In the genomic region with DNA sequence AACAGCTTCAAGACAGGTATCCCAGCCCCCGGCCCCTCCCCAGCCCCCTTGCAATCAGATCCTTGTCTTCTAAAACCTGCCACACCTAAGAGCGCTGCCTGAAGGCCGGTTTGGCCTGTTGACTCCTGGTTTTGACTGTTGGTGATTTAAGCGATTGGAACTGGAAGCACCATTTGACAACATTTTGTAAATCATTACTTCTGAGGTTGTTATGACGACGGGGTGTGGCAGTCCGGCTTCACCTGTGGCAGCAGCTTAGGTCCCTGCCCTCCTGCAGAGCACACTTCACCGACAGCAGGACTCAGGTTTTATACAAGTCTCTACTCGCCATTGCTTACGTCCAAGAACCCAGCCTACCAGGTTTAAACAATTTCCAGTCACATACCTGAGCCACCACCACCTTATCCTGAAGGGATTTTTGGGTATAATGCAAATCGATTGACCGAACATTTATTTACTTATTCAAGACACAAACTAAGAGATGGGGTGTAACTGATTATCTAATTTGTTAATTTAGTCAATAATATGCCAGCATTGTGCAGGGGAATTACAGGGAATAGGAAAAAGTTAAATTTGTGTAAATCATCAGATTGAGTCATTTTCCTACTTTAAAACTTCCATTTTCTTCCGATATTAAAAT, we compare ENCODE assay signal across 8 cellular contexts. TPM values are rescaled to one million over a fixed set of nuclear protein-coding genes. Genes with fewer than 3 reads are reported as not detected.
A peak's percentile ranks its signal among the peaks of the same experiment; 100 is the strongest.
DNase-seq lines count a peak whose midpoint lies in the region; ATAC-seq and TF ChIP-seq lines count a peak whose summit lies in the region.

No MANE protein-coding gene starts in this region.

- intact Hi-C loops in Caco-2 (cut with micrococcal nuclease; ENCODE audit: unreplicated experiment) (loop anchor here (1.0 to 10.0 kb wide), 2 partner anchors 57 to 199 kb away; no protein-coding TSS in a partner anchor), dorsolateral prefrontal cortex (cut with DNase I) (loop anchor here (5.0 to 10.0 kb wide), 5 partner anchors 61 to 219 kb away; a partner anchor contains a TSS)

- TF ChIP-seq CTCF in Caco-2 (IDR thresholded peaks at IDR 0.05; ENCODE audit: insufficient read depth in 1 of 2, low read depth in 1 of 2, low read length in 1 of 2, severe bottlenecking in 1 of 2, unreplicated experiment in 1 of 2) (no peak), dorsolateral prefrontal cortex (IDR thresholded peaks at IDR 0.05 in 54 of 56, conservative IDR thresholded peaks at IDR 0.05 in 2 of 56; ENCODE audit: low read depth in 1 of 56, partially characterized antibody in 56 of 56) (no peak), neural crest cell (conservative IDR thresholded peaks at IDR 0.05) (no peak)

- no peaks in the 10 kb centered on the region for H3K9me3 ChIP-seq in Caco-2

- H3K27me3 Mint-ChIP-seq in Caco-2 (ENCODE audit: insufficient read depth, unreplicated experiment): no peaks in the 10 kb centered on the region
- peaks cover 39% of the 10 kb centered on the region for H3K27me3 Mint-ChIP-seq in neural crest cell (ENCODE audit: low read depth)

- no peaks in the 10 kb centered on the region for H3K36me3 ChIP-seq in Caco-2 (ENCODE audit: control insufficient read depth, insufficient read depth, low read length)

- peak; percentile 80 to 85 for DNase-seq in Caco-2
- peak; percentile 47 for DNase-seq in NCI-H146 treated with DMSO at 0.1 percent for 48 hours (lab: John Stamatoyannopoulos, UW; ENCODE audit: unreplicated experiment)
- DNase-seq in dorsolateral prefrontal cortex: no peak
- DNase-seq in neural crest cell (ENCODE audit: low read depth, low spot score): no peak
- DNase-seq in central memory CD4-positive, alpha-beta T cell: no peak
- DNase-seq in NCI-H1092 (lab: John Stamatoyannopoulos, UW): no peak

- H3K9me3 Mint-ChIP-seq in Caco-2 (ENCODE audit: unreplicated experiment) (no peaks in the 10 kb centered on the region), neural crest cell (peaks cover 2% of the 10 kb centered on the region)

- POLR2A ChIA-PET in Caco-2 (lab: Charles Lee): no interaction called here

- no peaks in the 10 kb centered on the region; the same call in 1 of the 2 replicates for H3K4me1 ChIP-seq in Caco-2

- H3K27me3 ChIP-seq in Caco-2 (replicated peaks; ENCODE audit: control insufficient read depth, insufficient read depth, low read length): no peaks in the 10 kb centered on the region
- peaks cover 0 to 9% (median 0%) of the 10 kb centered on the region in 45 donors for H3K27me3 ChIP-seq in dorsolateral prefrontal cortex

- H3K4me1 Mint-ChIP-seq in Caco-2 (ENCODE audit: low read depth, unreplicated experiment) (peaks cover 21% of the 10 kb centered on the region), neural crest cell (peaks cover 33% of the 10 kb centered on the region)

- peak overlapping the region in 53 of 59 donors; percentile 9 to 99 (median 91) for H3K27ac ChIP-seq in dorsolateral prefrontal cortex

- H3K4me3 Mint-ChIP-seq in Caco-2 (ENCODE audit: unreplicated experiment): peak overlapping the region; percentile 89
- peak overlapping the region; percentile 96 for H3K4me3 Mint-ChIP-seq in neural crest cell

- H3K4me3 ChIP-seq in Caco-2 (ENCODE audit: low read depth, low read length): peak overlapping the region; percentile 84
- peak overlapping the region; percentile 65 to 98 (median 86) for H3K4me3 ChIP-seq in dorsolateral prefrontal cortex

- H3K36me3 Mint-ChIP-seq in Caco-2 (ENCODE audit: insufficient read depth, unreplicated experiment) (peaks cover 7% of the 10 kb centered on the region), neural crest cell (ENCODE audit: low read depth) (no peaks in the 10 kb centered on the region)

- TSS peak; percentile 94 for BruUV-seq in Caco-2 (replicated peaks; lab: Mats Ljungman, UMichigan)

- CTCF ChIA-PET in Caco-2 (lab: Charles Lee): no interaction called here

- H3K27ac Mint-ChIP-seq in Caco-2 (ENCODE audit: unreplicated experiment) (peak overlapping the region; percentile 93), neural crest cell (ENCODE audit: unreplicated experiment) (peak overlapping the region; percentile 52)

- no peak for ATAC-seq in HG03159 (IDR thresholded peaks at IDR 0.05; ENCODE audit: unreplicated experiment)
- ATAC-seq in GM19035 (IDR thresholded peaks at IDR 0.05; ENCODE audit: unreplicated experiment): no peak

RNA-seq across cellular contexts. Expression of a gene that starts 0.7 kb away (rescaled TPM):
- total RNA-seq in Caco-2 (2022) (69.6 and 70.7 TPM in 2 replicates), dorsolateral prefrontal cortex (10 to 100 TPM; 29.0 to 56.8 (median 44.9) TPM), neural crest cell (97.7 and 100 TPM in 2 replicates)

RNA-seq across cellular contexts. Expression of a gene that starts 33.2 kb away (rescaled TPM):
- 2.6 and 5.7 TPM in 2 replicates for total RNA-seq in Caco-2 (2022)
- total RNA-seq in dorsolateral prefrontal cortex: 10 to 100 TPM in 9 of 120 experiments, 1 to 10 TPM in 63, under 1 TPM in 29, not detected in 19; 0.29 to 66.1 (median 2.0) TPM
- 0.39 TPM in 1 of 2 replicates, not detected in the other for total RNA-seq in neural crest cell

RNA-seq across cellular contexts. Expression of a gene that starts 58.7 kb away (rescaled TPM):
- total RNA-seq in Caco-2 (2022) (27.5 and 27.8 TPM in 2 replicates), dorsolateral prefrontal cortex (10 to 100 TPM; 16.6 to 47.0 (median 25.4) TPM), neural crest cell (30.2 and 30.3 TPM in 2 replicates)

Comparison
In these comparisons a context has a peak if more than half of its experiments do, and no peak if none do; other contexts are left out.
1. DNase-seq: peak in Caco-2 (2 of 2) and NCI-H146 treated with DMSO at 0.1 percent for 48 hours (single experiment); none in dorsolateral prefrontal cortex (0 of 10), neural crest cell (single experiment), central memory CD4-positive, alpha-beta T cell (single experiment) and NCI-H1092 (single experiment).